ENCODE assay signal across 1 cellular context in genomic region chr5:124309241-124309977, GRCh38.
TF ChIP-seq lines count a peak whose summit lies in the region.

No MANE protein-coding gene starts in this region.

TF ChIP-seq in IMR-90, 13 proteins besides CTCF, POLR2A, EP300 and RAD21:
- TF ChIP-seq, protein P1, sequence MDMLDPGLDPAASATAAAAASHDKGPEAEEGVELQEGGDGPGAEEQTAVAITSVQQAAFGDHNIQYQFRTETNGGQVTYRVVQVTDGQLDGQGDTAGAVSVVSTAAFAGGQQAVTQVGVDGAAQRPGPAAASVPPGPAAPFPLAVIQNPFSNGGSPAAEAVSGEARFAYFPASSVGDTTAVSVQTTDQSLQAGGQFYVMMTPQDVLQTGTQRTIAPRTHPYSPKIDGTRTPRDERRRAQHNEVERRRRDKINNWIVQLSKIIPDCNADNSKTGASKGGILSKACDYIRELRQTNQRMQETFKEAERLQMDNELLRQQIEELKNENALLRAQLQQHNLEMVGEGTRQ (IDR thresholded peaks at IDR 0.05; ENCODE audit: low read depth, low read length): no peak
- TF ChIP-seq MAZ (IDR thresholded peaks at IDR 0.05; ENCODE audit: borderline replicate concordance, low read depth, low read length) (no peak), BHLHE40 (IDR thresholded peaks at IDR 0.05; ENCODE audit: low read depth, low read length) (no peak), RFX5 (IDR thresholded peaks at IDR 0.05; ENCODE audit: low read depth, low read length) (no peak), FOS (IDR thresholded peaks at IDR 0.05; ENCODE audit: low read depth, low read length) (no peak), CHD1 (IDR thresholded peaks at IDR 0.05; ENCODE audit: low read depth, low read length) (no peak)
